8 cellular contexts compared by ENCODE assay signal in the genomic region with DNA sequence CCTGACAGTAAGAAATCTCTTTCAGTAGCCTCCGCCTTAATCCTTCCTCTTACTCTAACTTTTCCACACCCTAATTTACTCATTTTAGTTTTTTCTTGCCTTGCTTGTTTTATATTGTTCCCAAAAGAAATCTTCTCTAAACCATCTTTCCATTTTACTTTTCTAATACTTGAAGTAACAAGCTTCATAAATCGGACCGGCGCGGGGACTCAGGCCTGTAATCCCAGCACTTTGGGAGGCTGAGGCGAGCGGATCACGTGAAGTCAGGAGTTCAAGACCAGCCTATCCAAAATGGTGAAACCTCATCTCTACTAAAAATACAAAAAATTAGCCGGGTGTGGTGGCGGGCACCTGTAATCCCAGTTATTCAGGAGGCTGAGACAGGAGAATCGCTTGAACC. TPM values are rescaled to one million over a fixed set of nuclear protein-coding genes. Genes with fewer than 3 reads are reported as not detected.
DNase-seq lines count a peak whose midpoint lies in the region; FAIRE-seq and TF ChIP-seq lines count a peak whose summit lies in the region.

No MANE protein-coding gene starts in this region.

- in situ Hi-C loops in transverse colon (cut with MboI; ENCODE audit: low pct_ligation_motif_present in 1 of 4, low pct_unique_long_range_greater_than_20kb in 1 of 4, low sequenced_read_pairs in 3 of 4), result no loop called here

- TF ChIP-seq CTCF in BJ (IDR thresholded peaks at IDR 0.05; ENCODE audit: insufficient read depth, low read depth, low read length) (no peak), colonic mucosa (IDR thresholded peaks at IDR 0.05) (no peak), nephron progenitor cell (IDR thresholded peaks at IDR 0.05) (no peak), transverse colon (IDR thresholded peaks at IDR 0.05) (no peak)

- peaks cover 15% of the 10 kb centered on the region for H3K4me1 Mint-ChIP-seq in nephron progenitor cell

- H3K9me3 ChIP-seq in HUES64 (ENCODE audit: insufficient read depth, low read depth, low read length) (no peaks in the 10 kb centered on the region), colonic mucosa (no peaks in the 10 kb centered on the region), transverse colon (no peaks in the 10 kb centered on the region)

- DNase-seq in BJ (ENCODE audit: low read depth) (no peak), colonic mucosa (no peak), nephron progenitor cell (no peak), transverse colon (no peak), SW 1271 (lab: John Stamatoyannopoulos, UW) (no peak), H54 (ENCODE audit: insufficient read length, low spot score) (no peak)
- DNase-seq in stimulated activated naive CD4-positive, alpha-beta T cell (lab: John Stamatoyannopoulos, UW), result no peak

- H3K4me3 Mint-ChIP-seq in nephron progenitor cell, result no peak overlapping the region

- TF ChIP-seq POLR2A in transverse colon (IDR thresholded peaks at IDR 0.05) (no peak), H54 (IDR thresholded peaks at IDR 0.05; ENCODE audit: low read depth, low read length) (no peak)

- peaks cover 24% of the 10 kb centered on the region for H3K9me3 Mint-ChIP-seq in nephron progenitor cell

- H3K27me3 ChIP-seq in BJ (ENCODE audit: control insufficient read depth, insufficient read depth, low read length) (no peaks in the 10 kb centered on the region), HUES64 (ENCODE audit: insufficient read depth, low read length) (no peaks in the 10 kb centered on the region), colonic mucosa (no peaks in the 10 kb centered on the region), transverse colon (no peaks in the 10 kb centered on the region)

- POLR2A ChIA-PET in BJ (lab: Charles Lee), result no interaction called here

- TF ChIP-seq EP300 in transverse colon (IDR thresholded peaks at IDR 0.05; ENCODE audit: low read depth), result no peak

- intact Hi-C loops in colonic mucosa (cut with DNase I), result no loop called here
- intact Hi-C loops in transverse colon (cut with DNase I; ENCODE audit: low total_unique reads), result no loop called here

- CTCF ChIA-PET in BJ (lab: Yijun Ruan, JAX), result no interaction called here

- 93% methylated on average over 11 of the region's 11 CpGs for WGBS in HUES64
- WGBS in transverse colon (ENCODE audit: low coverage in 1 of 2), 2 donors, result 93% methylated on average over 11 of the region's 11 CpGs

- H3K36me3 ChIP-seq in BJ (ENCODE audit: control insufficient read depth, insufficient read depth, low read length), result no peaks in the 10 kb centered on the region
- H3K36me3 ChIP-seq in HUES64 (ENCODE audit: insufficient read depth, low read length), result no peaks in the 10 kb centered on the region
- no peaks in the 10 kb centered on the region for H3K36me3 ChIP-seq in colonic mucosa
- H3K36me3 ChIP-seq in transverse colon, result no peaks in the 10 kb centered on the region

- peaks cover 1% of the 10 kb centered on the region for H3K27me3 Mint-ChIP-seq in nephron progenitor cell (ENCODE audit: low read depth, poor library complexity)

- H3K4me1 ChIP-seq in HUES64 (ENCODE audit: insufficient read depth, low read length) (no peaks in the 10 kb centered on the region), colonic mucosa (no peaks in the 10 kb centered on the region), transverse colon (peaks cover 3 to 20% (median 19%) of the 10 kb centered on the region in 4 donors)

- H3K27ac ChIP-seq in HUES64 (ENCODE audit: low read depth, low read length), result no peak overlapping the region
- no peak overlapping the region for H3K27ac ChIP-seq in colonic mucosa
- H3K27ac ChIP-seq in transverse colon, result peak overlapping the region in 2 of 4 donors; percentile 70 to 71

- H3K27ac Mint-ChIP-seq in nephron progenitor cell, result peak overlapping the region; percentile 72

- FAIRE-seq in H54 (lab: Jason Lieb, UNC), result no peak

- H3K36me3 Mint-ChIP-seq in nephron progenitor cell (ENCODE audit: low read depth), result peaks cover 72% of the 10 kb centered on the region

- H3K4me3 ChIP-seq in BJ (ENCODE audit: low read depth, low read length), result peak overlapping the region; percentile 59
- H3K4me3 ChIP-seq in HUES64 (ENCODE audit: low read length), result peak overlapping the region; percentile 76
- peak overlapping the region; percentile 57 for H3K4me3 ChIP-seq in colonic mucosa
- H3K4me3 ChIP-seq in transverse colon, result peak overlapping the region in 1 of 4 donors; percentile 54

- H3K9ac ChIP-seq in HUES64 (ENCODE audit: low read depth, low read length) (peak overlapping the region; percentile 83), colonic mucosa (ENCODE audit: low read depth in 2 of 2, low read length in 2 of 2) (no peak overlapping the region)

RNA-seq across cellular contexts. Expression of a gene that starts 17.3 kb away (rescaled TPM):
- 18.4 and 31.7 TPM in 2 replicates for polyA plus RNA-seq in BJ (2011; rRNA removed)
- 36.1 and 42.7 TPM in 2 replicates for polyA minus RNA-seq in BJ (2011; rRNA and poly(A)+ RNA removed)
- polyA plus RNA-seq in HUES64 (2013, experiment 1 of 2), result 11.6 TPM
- 13.6 TPM for polyA plus RNA-seq in HUES64 (2013, experiment 2 of 2)
- total RNA-seq in colonic mucosa (10 to 100 TPM; 35.4 to 50.1 TPM), transverse colon (10 to 100 TPM; 23.6 to 30.3 (median 27.6) TPM)
